Comparison of ENCODE assay signal across 11 cellular contexts in the genomic region with DNA sequence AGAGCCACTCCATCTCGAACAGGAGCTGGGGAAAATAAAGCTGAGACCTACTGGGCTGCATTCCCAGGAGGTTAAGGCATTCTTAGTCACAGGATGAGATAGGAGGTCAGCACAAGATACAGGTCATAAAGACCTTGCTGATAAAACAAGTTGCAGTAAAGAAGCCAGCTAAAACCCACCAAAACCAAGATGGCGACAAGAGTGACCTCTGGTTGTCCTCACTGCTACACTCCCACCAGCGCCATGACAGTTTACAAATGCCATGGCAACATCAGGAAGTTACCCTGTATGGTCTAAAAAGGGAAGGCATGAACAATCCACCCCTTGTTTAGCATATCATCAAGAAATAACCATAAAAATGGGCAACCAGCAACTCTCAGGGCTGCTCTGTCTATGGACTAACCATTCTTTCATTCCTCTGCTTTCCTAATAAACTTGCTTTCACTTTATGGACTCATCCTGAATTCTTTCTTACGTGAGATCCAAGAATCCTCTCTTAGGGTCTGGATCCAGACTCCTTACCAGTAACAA. TPM values are rescaled to one million over a fixed set of nuclear protein-coding genes. Genes with fewer than 3 reads are reported as not detected.
A peak's percentile ranks its signal among the peaks of the same experiment; 100 is the strongest.
DNase-seq lines count a peak whose midpoint lies in the region; ATAC-seq, FAIRE-seq and TF ChIP-seq lines count a peak whose summit lies in the region.
"Not testable (repeated sequence)": the region's sequence is repeated elsewhere in the genome, so short reads cannot be mapped to it uniquely, and the experiment has no call there.
"Had no signal": no experiment of that assay in that cellular context is flagged by ENCODE, and none has a peak within 500 bp of the region (broad histone marks: within the 10 kb centered on the region; RNA-seq: fewer than 3 reads in every experiment).

No MANE protein-coding gene starts in this region.

- not testable (repeated sequence) for DNase-seq in GM23338 (ENCODE audit: low spot score); K562 (ENCODE audit: extremely low read depth in 1 of 4, low spot score in 3 of 4); endothelial cell (ENCODE audit: low spot score); HepG2 (ENCODE audit: low spot score); neural progenitor cell (ENCODE audit: low spot score); progenitor cell of endocrine pancreas (ENCODE audit: low spot score, unreplicated experiment)
- peak; percentile 46 for DNase-seq in SK-MEL-5 (ENCODE audit: low read depth, low spot score)

- not testable (repeated sequence) for H3K9me3 ChIP-seq in K562 (replicated peaks; ENCODE audit: control insufficient read depth, insufficient read depth, low read depth, low read length); HepG2 (ENCODE audit: low read length); neural progenitor cell (ENCODE audit: low read depth)

- H3K9me3 Mint-ChIP-seq in GM23338 (peaks cover 23% of the 10 kb centered on the region), neural progenitor cell (peaks cover 24% of the 10 kb centered on the region)
- not testable (repeated sequence) for H3K9me3 Mint-ChIP-seq in endothelial cell (ENCODE audit: unreplicated experiment); progenitor cell of endocrine pancreas (ENCODE audit: low read depth)

- H4K20me1 ChIP-seq in GM23338 (replicated peaks; ENCODE audit: insufficient read depth) (peaks cover 15% of the 10 kb centered on the region), neural progenitor cell (ENCODE audit: low read depth) (peaks cover 22% of the 10 kb centered on the region)
- H4K20me1 ChIP-seq in K562 (replicated peaks; ENCODE audit: control insufficient read depth, insufficient read depth, low read length); HepG2 (ENCODE audit: insufficient read depth, low read length): not testable (repeated sequence)

- not testable (repeated sequence) for ATAC-seq in GM23338, K562, HepG2

- H3K27ac Mint-ChIP-seq in GM23338; endothelial cell (ENCODE audit: unreplicated experiment); neural progenitor cell: not testable (repeated sequence)
- peak overlapping the region; percentile 65 for H3K27ac Mint-ChIP-seq in progenitor cell of endocrine pancreas

- WGBS in K562 (ENCODE audit: insufficient coverage, low coverage, missing lambda C conversion rate): 0% methylated on average over 2 of the region's 4 CpGs
- WGBS in HepG2 (ENCODE audit: low lambda C conversion rate): 63% methylated on average over 4 of the region's 4 CpGs

- H3K9ac ChIP-seq in K562 (ENCODE audit: insufficient read depth in 1 of 2, low read depth in 2 of 2, low read length in 2 of 2); HepG2 (ENCODE audit: insufficient read depth, low read depth, low read length); neural progenitor cell: not testable (repeated sequence)

- H3K27ac ChIP-seq in GM23338 (ENCODE audit: low read depth) (peak overlapping the region; percentile 72), neural progenitor cell (peak overlapping the region; percentile 70)
- not testable (repeated sequence) for H3K27ac ChIP-seq in K562 (ENCODE audit: extremely low read depth, low read depth, low read length); HepG2 (ENCODE audit: extremely low read length, insufficient read depth, low read length)

- not testable (repeated sequence) for H3K4me3 ChIP-seq in GM23338; K562; HepG2 (replicated peaks in 1 of 3; ENCODE audit: insufficient read depth in 1 of 3, low read depth in 2 of 3, low read length in 3 of 3); neural progenitor cell

- not testable (repeated sequence) for TF ChIP-seq EP300 in K562 (IDR thresholded peaks at IDR 0.05; ENCODE audit: low read length); HepG2 (IDR thresholded peaks at IDR 0.05; ENCODE audit: low read depth in 2 of 2, low read length in 2 of 2); HepG2 (CRISPR knock-in tag; IDR thresholded peaks at IDR 0.05; ENCODE audit: borderline replicate concordance)

- H3K9me1 ChIP-seq in K562 (ENCODE audit: control insufficient read depth, insufficient read depth, low read length): not testable (repeated sequence)

- CTCF ChIA-PET in K562 (lab: Yijun Ruan, JAX; ENCODE audit: low intra/inter-chr PET ratio); HepG2 (lab: Yijun Ruan, JAX; ENCODE audit: low intra/inter-chr PET ratio, low total read pairs): not testable (repeated sequence)

- H3K9me2 ChIP-seq in GM23338 (ENCODE audit: insufficient read depth): not testable (repeated sequence)

- not testable (repeated sequence) for H3K27me3 Mint-ChIP-seq in GM23338 (ENCODE audit: insufficient read depth, low read depth, poor library complexity); endothelial cell (ENCODE audit: unreplicated experiment); neural progenitor cell (ENCODE audit: insufficient read depth, low read depth); progenitor cell of endocrine pancreas

- POLR2A ChIA-PET in K562 (lab: Yijun Ruan, JAX); HepG2 (lab: Yijun Ruan, JAX): not testable (repeated sequence)

- H3K36me3 ChIP-seq in GM23338 (ENCODE audit: insufficient read depth) (peaks cover 37% of the 10 kb centered on the region), neural progenitor cell (peaks cover 27% of the 10 kb centered on the region)
- not testable (repeated sequence) for H3K36me3 ChIP-seq in K562 (ENCODE audit: control insufficient read depth, insufficient read depth, low read length); HepG2 (replicated peaks in 1 of 2; ENCODE audit: control insufficient read depth in 1 of 2, insufficient read depth in 2 of 2, low read length in 2 of 2)

- not testable (repeated sequence) for TF ChIP-seq POLR2A in K562 (conservative IDR thresholded peaks at IDR 0.05); HepG2 (IDR thresholded peaks at IDR 0.05; ENCODE audit: insufficient read depth in 1 of 2, low read depth in 2 of 2, low read length in 2 of 2)

- H3K4me1 Mint-ChIP-seq in GM23338; endothelial cell (ENCODE audit: unreplicated experiment); neural progenitor cell; progenitor cell of endocrine pancreas (ENCODE audit: low read depth): not testable (repeated sequence)

- not testable (repeated sequence) for FAIRE-seq in K562 (lab: Jason Lieb, UNC); HepG2 (lab: Jason Lieb, UNC)

- not testable (repeated sequence) for H2AFZ ChIP-seq in GM23338; K562 (ENCODE audit: low read depth, low read length); HepG2 (ENCODE audit: low read length); neural progenitor cell (replicated peaks)

- H3K4me3 Mint-ChIP-seq in GM23338; neural progenitor cell; progenitor cell of endocrine pancreas (ENCODE audit: low read depth): not testable (repeated sequence)
- peak overlapping the region; percentile 40 for H3K4me3 Mint-ChIP-seq in endothelial cell (ENCODE audit: unreplicated experiment)

- intact Hi-C loops in K562 (cut with micrococcal nuclease); HepG2 (cut with micrococcal nuclease; ENCODE audit: unreplicated experiment): not testable (repeated sequence)

- H3F3A ChIP-seq in GM23338 (replicated peaks; ENCODE audit: low read depth): peaks cover 31% of the 10 kb centered on the region
- H3F3A ChIP-seq in neural progenitor cell (ENCODE audit: low read depth): peaks cover 70% of the 10 kb centered on the region

- in situ Hi-C loops in SK-MEL-5 (cut with HindIII; ENCODE audit: low pct_unique_long_range_greater_than_20kb, low sequenced_read_pairs); K562 (cut with MboI); HepG2 (cut with HindIII; ENCODE audit: extremely low pct_ligation_motif_present, low pct_unique_long_range_greater_than_20kb): not testable (repeated sequence)

- not testable (repeated sequence) for BruUV-seq in K562 (replicated peaks; lab: Mats Ljungman, UMichigan); HepG2 (replicated peaks; lab: Mats Ljungman, UMichigan)

- H3K27me3 ChIP-seq in GM23338 (ENCODE audit: insufficient read depth); HepG2 (ENCODE audit: control insufficient read depth in 1 of 2, insufficient read depth in 2 of 2, low read length in 2 of 2); neural progenitor cell: not testable (repeated sequence)
- peaks cover 4 to 14% of the 10 kb centered on the region in 2 experiments; a peak in 4 of 5 replicates for H3K27me3 ChIP-seq in K562 (ENCODE audit: control insufficient read depth in 2 of 2, insufficient read depth in 2 of 2, low read length in 2 of 2)

- TF ChIP-seq RAD21 in K562 (CRISPR knock-in tag; conservative IDR thresholded peaks at IDR 0.05 in 1 of 2, IDR thresholded peaks at IDR 0.05 in 1 of 2); HepG2 (CRISPR knock-in tag; IDR thresholded peaks at IDR 0.05): not testable (repeated sequence)

- TF ChIP-seq CTCF in GM23338 (conservative IDR thresholded peaks at IDR 0.05; ENCODE audit: low read depth in 2 of 2); K562 (IDR thresholded peaks at IDR 0.05 in 2 of 3, conservative IDR thresholded peaks at IDR 0.05 in 1 of 3; ENCODE audit: insufficient read depth in 2 of 3, low read depth in 1 of 3, low read length in 3 of 3); endothelial cell (IDR thresholded peaks at IDR 0.05; ENCODE audit: unreplicated experiment); HepG2 (CRISPR knock-in tag; IDR thresholded peaks at IDR 0.05); neural progenitor cell (IDR thresholded peaks at IDR 0.05); progenitor cell of endocrine pancreas (IDR thresholded peaks at IDR 0.05; ENCODE audit: unreplicated experiment): not testable (repeated sequence)

- not testable (repeated sequence) for H3K4me2 ChIP-seq in GM23338; K562 (ENCODE audit: insufficient read depth, low read length); HepG2 (ENCODE audit: low read depth, low read length); neural progenitor cell

- H3K79me2 ChIP-seq in GM23338 (replicated peaks; ENCODE audit: insufficient read depth) (peaks cover 22% of the 10 kb centered on the region), neural progenitor cell (ENCODE audit: low read depth) (peaks cover 13% of the 10 kb centered on the region)
- H3K79me2 ChIP-seq in K562 (ENCODE audit: control insufficient read depth, insufficient read depth, low read length); HepG2 (ENCODE audit: insufficient read depth, low read length): not testable (repeated sequence)

- not testable (repeated sequence) for H3K4me1 ChIP-seq in GM23338 (ENCODE audit: insufficient read depth); K562 (replicated peaks in 1 of 2; ENCODE audit: control insufficient read depth in 2 of 2, insufficient read depth in 2 of 2, low read length in 2 of 2); neural progenitor cell
- H3K4me1 ChIP-seq in HepG2 (ENCODE audit: insufficient read depth, low read length): peaks cover 37% of the 10 kb centered on the region

- H3K36me3 Mint-ChIP-seq in GM23338 (ENCODE audit: low read depth): peaks cover 56% of the 10 kb centered on the region
- peaks cover 40% of the 10 kb centered on the region for H3K36me3 Mint-ChIP-seq in endothelial cell (ENCODE audit: low read depth, unreplicated experiment)
- peaks cover 48% of the 10 kb centered on the region for H3K36me3 Mint-ChIP-seq in neural progenitor cell
- peaks cover 45% of the 10 kb centered on the region for H3K36me3 Mint-ChIP-seq in progenitor cell of endocrine pancreas (ENCODE audit: insufficient read depth)

RNA-seq across cellular contexts. Expression of a gene that starts 10.1 kb away (rescaled TPM):
- total RNA-seq in GM23338 (2014; rRNA removed; shearing (Covaris generic)): 4.3 and 5.9 TPM in 2 replicates
- polyA plus RNA-seq in GM23338 (2016; fragmentation: Nextera tagmentation; extraction: Ambion mirVana) (0.68 and 0.94 TPM in 2 replicates), K562 (2011; rRNA removed) (0.05 and 0.29 TPM in 2 replicates), K562 (2014; fragmentation: Illumina TruSeq; extraction: Trizol) (0.39 and 0.40 TPM in 2 replicates), K562 (2014; fragmentation: Nextera tagmentation; extraction: Ambion mirVana) (under 1 TPM; 0.21 to 0.23 TPM), K562 (2014; rRNA removed) (0.32 and 0.46 TPM in 2 replicates), HepG2 (2011; rRNA removed) (18.5 and 19.2 TPM in 2 replicates)
- 17.2 and 20.3 TPM in 2 replicates for total RNA-seq in SK-MEL-5 (2014; rRNA removed; shearing (Covaris generic))
- 22.4 and 29.3 TPM in 2 replicates for polyA plus RNA-seq in SK-MEL-5 (2015; cell fraction: cytosol; rRNA removed)
- polyA plus RNA-seq in SK-MEL-5 (2015; cell fraction: nucleus; rRNA removed): 14.6 and 16.7 TPM in 2 replicates
- 0.12 and 0.28 TPM in 2 replicates for total RNA-seq in K562 (2011; cell fraction: chromatin; rRNA removed; ENCODE audit: low replicate concordance)
- total RNA-seq in K562 (2011; cell fraction: nucleolus; rRNA removed): 0.13 and 0.17 TPM in 2 replicates
- 0.07 and 0.31 TPM in 2 replicates for total RNA-seq in K562 (2011; cell fraction: nucleoplasm; rRNA removed)
- total RNA-seq in K562 (2014; rRNA removed) (0.18 and 0.24 TPM in 2 replicates), K562 (2014; rRNA removed; fragmentation: Illumina TruSeq; extraction: Trizol) (0.36 and 0.48 TPM in 2 replicates), K562 (2015; rRNA removed; fragmentation: Illumina TruSeq; extraction: Trizol) (0.15 and 0.22 TPM in 2 replicates), K562 (2021) (0.42 and 0.62 TPM in 2 replicates), endothelial cell (ENCODE audit: unreplicated experiment) (30.6 TPM), HepG2 (2016; rRNA removed; fragmentation: Illumina TruSeq; extraction: Trizol) (11.0 and 11.8 TPM in 2 replicates), neural progenitor cell (ENCODE audit: low replicate concordance) (17.6 and 18.2 TPM in 2 replicates), progenitor cell of endocrine pancreas (81.2 and 88.1 TPM in 2 replicates)
- polyA plus RNA-seq in K562 (2011; cell fraction: cytosol; rRNA removed): 0.09 and 0.19 TPM in 2 replicates
- 0.07 and 0.24 TPM in 2 replicates for polyA plus RNA-seq in K562 (2011; cell fraction: nucleus; rRNA removed)
- 0.06 and 0.25 TPM in 2 replicates for polyA plus RNA-seq in K562 (2012)
- polyA minus RNA-seq in K562 (2011; rRNA and poly(A)+ RNA removed): 0.03 and 0.32 TPM in 2 replicates
- polyA minus RNA-seq in K562 (2011; cell fraction: cytosol; rRNA and poly(A)+ RNA removed): 0.27 and 0.29 TPM in 2 replicates
- polyA minus RNA-seq in K562 (2011; cell fraction: nucleus; rRNA and poly(A)+ RNA removed): 0.11 and 0.13 TPM in 2 replicates
- total RNA-seq in HepG2 (2016; cell fraction: cytosol; rRNA removed; fragmentation: Illumina TruSeq; extraction: Trizol; ENCODE audit: low read depth): 2.4 and 3.0 TPM in 2 replicates
- total RNA-seq in HepG2 (2016; cell fraction: insoluble cytoplasmic fraction; rRNA removed; fragmentation: Illumina TruSeq; extraction: Trizol): 10.1 and 11.8 TPM in 2 replicates
- total RNA-seq in HepG2 (2016; cell fraction: membrane; rRNA removed; fragmentation: Illumina TruSeq; extraction: Trizol): 5.1 and 5.8 TPM in 2 replicates
- 13.2 and 14.5 TPM in 2 replicates for total RNA-seq in HepG2 (2016; cell fraction: nucleus; rRNA removed; fragmentation: Illumina TruSeq; extraction: Trizol)
- polyA plus RNA-seq in HepG2 (2011; cell fraction: cytosol; rRNA removed): 13.2 and 14.1 TPM in 2 replicates
- polyA plus RNA-seq in HepG2 (2011; cell fraction: nucleus; rRNA removed): 31.8 and 35.3 TPM in 2 replicates
- 23.4 and 25.1 TPM in 2 replicates for polyA plus RNA-seq in HepG2 (2012)
- polyA plus RNA-seq in HepG2 (2016; cell fraction: cytosol; fragmentation: Illumina TruSeq; extraction: Trizol; ENCODE audit: low read depth): 0.52 and 0.55 TPM in 2 replicates
- 6.8 and 7.8 TPM in 2 replicates for polyA plus RNA-seq in HepG2 (2016; cell fraction: insoluble cytoplasmic fraction; fragmentation: Illumina TruSeq; extraction: Trizol; ENCODE audit: low read depth)
- 2.0 and 2.2 TPM in 2 replicates for polyA plus RNA-seq in HepG2 (2016; cell fraction: membrane; fragmentation: Illumina TruSeq; extraction: Trizol; ENCODE audit: low read depth)
- 14.8 and 15.7 TPM in 2 replicates for polyA plus RNA-seq in HepG2 (2016; cell fraction: nucleus; fragmentation: Illumina TruSeq; extraction: Trizol; ENCODE audit: insufficient read depth, low read depth)
- 30.7 and 75.7 TPM in 2 replicates for polyA minus RNA-seq in HepG2 (2011; rRNA and poly(A)+ RNA removed; ENCODE audit: low replicate concordance)
- polyA minus RNA-seq in HepG2 (2011; cell fraction: cytosol; rRNA and poly(A)+ RNA removed): 25.1 and 28.6 TPM in 2 replicates
- 37.2 and 39.9 TPM in 2 replicates for polyA minus RNA-seq in HepG2 (2011; cell fraction: nucleus; rRNA and poly(A)+ RNA removed)
- polyA plus RNA-seq: CD14-positive monocyte had no signal

RNA-seq across cellular contexts. Expression of a gene that starts 24.0 kb away (rescaled TPM):
- total RNA-seq in GM23338 (2014; rRNA removed; shearing (Covaris generic)): 218 and 227 TPM in 2 replicates
- polyA plus RNA-seq in GM23338 (2016; fragmentation: Nextera tagmentation; extraction: Ambion mirVana) (122 and 123 TPM in 2 replicates), K562 (2011; rRNA removed) (not detected in 2 replicates), K562 (2014; fragmentation: Illumina TruSeq; extraction: Trizol) (not detected in 2 replicates), K562 (2014; fragmentation: Nextera tagmentation; extraction: Ambion mirVana) (not detected), K562 (2014; rRNA removed) (0.03 TPM in 1 of 2 replicates, not detected in the other), HepG2 (2011; rRNA removed) (1.5 and 1.8 TPM in 2 replicates)
- 0.40 and 0.64 TPM in 2 replicates for total RNA-seq in SK-MEL-5 (2014; rRNA removed; shearing (Covaris generic))
- 0.08 and 0.28 TPM in 2 replicates for polyA plus RNA-seq in SK-MEL-5 (2015; cell fraction: cytosol; rRNA removed)
- polyA plus RNA-seq in SK-MEL-5 (2015; cell fraction: nucleus; rRNA removed): 10.0 and 14.7 TPM in 2 replicates
- total RNA-seq in K562 (2011; cell fraction: chromatin; rRNA removed; ENCODE audit: low replicate concordance): not detected in 2 replicates
- total RNA-seq in K562 (2011; cell fraction: nucleolus; rRNA removed): not detected in 2 replicates
- total RNA-seq in K562 (2011; cell fraction: nucleoplasm; rRNA removed): not detected in 2 replicates
- total RNA-seq in K562 (2014; rRNA removed) (not detected in 2 replicates), K562 (2014; rRNA removed; fragmentation: Illumina TruSeq; extraction: Trizol) (not detected in 2 replicates), K562 (2015; rRNA removed; fragmentation: Illumina TruSeq; extraction: Trizol) (not detected in 2 replicates), K562 (2021) (0.07 and 0.11 TPM in 2 replicates), endothelial cell (ENCODE audit: unreplicated experiment) (65.4 TPM), HepG2 (2016; rRNA removed; fragmentation: Illumina TruSeq; extraction: Trizol) (0.17 and 0.33 TPM in 2 replicates), neural progenitor cell (ENCODE audit: low replicate concordance) (219 and 274 TPM in 2 replicates), progenitor cell of endocrine pancreas (156 and 178 TPM in 2 replicates)
- polyA plus RNA-seq in K562 (2011; cell fraction: cytosol; rRNA removed): not detected in 2 replicates
- not detected in 2 replicates for polyA plus RNA-seq in K562 (2011; cell fraction: nucleus; rRNA removed)
- 0.01 TPM in 1 of 2 replicates, not detected in the other for polyA plus RNA-seq in K562 (2012)
- not detected in 2 replicates for polyA minus RNA-seq in K562 (2011; rRNA and poly(A)+ RNA removed)
- polyA minus RNA-seq in K562 (2011; cell fraction: cytosol; rRNA and poly(A)+ RNA removed): 0.36 TPM in 1 of 2 replicates, not detected in the other
- polyA minus RNA-seq in K562 (2011; cell fraction: nucleus; rRNA and poly(A)+ RNA removed): 0.13 TPM in 1 of 2 replicates, not detected in the other
- total RNA-seq in HepG2 (2016; cell fraction: cytosol; rRNA removed; fragmentation: Illumina TruSeq; extraction: Trizol; ENCODE audit: low read depth): 0.09 and 0.10 TPM in 2 replicates
- total RNA-seq in HepG2 (2016; cell fraction: insoluble cytoplasmic fraction; rRNA removed; fragmentation: Illumina TruSeq; extraction: Trizol): 0.24 and 0.26 TPM in 2 replicates
- 0.24 and 0.25 TPM in 2 replicates for total RNA-seq in HepG2 (2016; cell fraction: membrane; rRNA removed; fragmentation: Illumina TruSeq; extraction: Trizol)
- 0.34 and 0.47 TPM in 2 replicates for total RNA-seq in HepG2 (2016; cell fraction: nucleus; rRNA removed; fragmentation: Illumina TruSeq; extraction: Trizol)
- 0.56 and 0.67 TPM in 2 replicates for polyA plus RNA-seq in HepG2 (2011; cell fraction: cytosol; rRNA removed)
- 5.4 and 6.2 TPM in 2 replicates for polyA plus RNA-seq in HepG2 (2011; cell fraction: nucleus; rRNA removed)
- 2.7 and 4.4 TPM in 2 replicates for polyA plus RNA-seq in HepG2 (2012)
- not detected in 2 replicates for polyA plus RNA-seq in HepG2 (2016; cell fraction: cytosol; fragmentation: Illumina TruSeq; extraction: Trizol; ENCODE audit: low read depth)
- 0.13 and 0.20 TPM in 2 replicates for polyA plus RNA-seq in HepG2 (2016; cell fraction: insoluble cytoplasmic fraction; fragmentation: Illumina TruSeq; extraction: Trizol; ENCODE audit: low read depth)
- 0.05 and 0.10 TPM in 2 replicates for polyA plus RNA-seq in HepG2 (2016; cell fraction: membrane; fragmentation: Illumina TruSeq; extraction: Trizol; ENCODE audit: low read depth)
- polyA plus RNA-seq in HepG2 (2016; cell fraction: nucleus; fragmentation: Illumina TruSeq; extraction: Trizol; ENCODE audit: insufficient read depth, low read depth): 2.4 and 4.2 TPM in 2 replicates
- 1.5 and 6.5 TPM in 2 replicates for polyA minus RNA-seq in HepG2 (2011; rRNA and poly(A)+ RNA removed; ENCODE audit: low replicate concordance)
- polyA minus RNA-seq in HepG2 (2011; cell fraction: cytosol; rRNA and poly(A)+ RNA removed): 1.4 and 1.5 TPM in 2 replicates
- polyA minus RNA-seq in HepG2 (2011; cell fraction: nucleus; rRNA and poly(A)+ RNA removed): 2.0 and 2.1 TPM in 2 replicates
- total RNA-seq: CD4-positive, CD25-positive, alpha-beta regulatory T cell had no signal
- polyA plus RNA-seq: CD14-positive monocyte; CD4-positive, alpha-beta memory T cell; CD4-positive, CD25-positive, alpha-beta regulatory T cell; CD8-positive, alpha-beta memory T cell had no signal

Comparison
In these comparisons a context has a peak if more than half of its experiments do, and no peak if none do; other contexts are left out.
1. RNA of a gene that starts 24.0 kb away (total RNA-seq): 218 to 227 TPM in GM23338, 219 to 274 TPM in neural progenitor cell, 156 to 178 TPM in progenitor cell of endocrine pancreas and 65.4 TPM in endothelial cell (single experiment); 0.40 to 0.64 TPM in SK-MEL-5, 0.09 to 0.47 TPM in HepG2 and 0.07 to 0.11 TPM in K562; every median in the first group is over 10 times any median in the second.